32 cellular contexts compared by ENCODE assay signal in the genomic region with DNA sequence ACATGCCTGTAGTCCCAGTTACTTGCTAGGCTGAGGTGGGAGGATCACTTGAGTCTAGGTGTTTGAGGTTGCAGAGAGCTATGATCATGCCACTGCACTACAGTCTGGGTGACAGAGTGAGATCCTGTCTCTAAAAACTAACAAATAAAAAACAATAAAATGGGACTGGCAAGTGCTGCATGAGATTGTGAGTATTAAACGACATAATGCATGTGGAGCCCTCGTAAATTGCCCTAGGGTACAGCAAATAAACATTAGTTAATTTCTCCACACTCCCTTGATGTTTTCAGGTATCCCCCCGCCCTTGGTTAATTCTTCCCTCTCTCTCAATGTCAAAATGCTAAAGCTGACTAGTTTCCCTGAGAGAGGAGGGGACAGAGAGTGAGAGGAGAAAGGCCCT.
"Had no signal": no experiment of that assay in that cellular context is flagged by ENCODE, and none has a peak within 500 bp of the region (broad histone marks: within the 10 kb centered on the region; RNA-seq: fewer than 3 reads in every experiment).

No MANE protein-coding gene starts in this region.

- H3K36me3 ChIP-seq: adrenal gland, esophagus muscularis mucosa, gastrocnemius medialis, heart left ventricle had no signal

- DNase-seq: activated CD4-positive, alpha-beta memory T cell treated with anti-CD3 and anti-CD28 coated beads, Interleukin-2, amount 10 ng/mL, durations not matched to agents 7 days and 5 days; activated CD4-positive, alpha-beta T cell treated with anti-CD3 and anti-CD28 coated beads for 1 hour; activated CD4-positive, alpha-beta T cell treated with anti-CD3 and anti-CD28 coated beads for 4 hours; activated CD4-positive, alpha-beta T cell treated with anti-CD3 and anti-CD28 coated beads, Interleukin-2, amount 10 ng/mL, durations not matched to agents 7 days and 5 days; activated CD4-positive, alpha-beta T cell treated with anti-CD3 and anti-CD28 coated beads, Interleukin-2, amount 50 U/mL, for 4 hours; activated CD8-positive, alpha-beta memory T cell treated with anti-CD3 and anti-CD28 coated beads, Interleukin-2, amount 10 ng/mL, durations not matched to agents 7 days and 5 days; activated CD8-positive, alpha-beta memory T cell treated with anti-CD3 and anti-CD28 coated beads, Interleukin-2, amount 50 U/mL, for 4 hours; activated effector memory CD4-positive, alpha-beta T cell treated with anti-CD3 and anti-CD28 coated beads, Interleukin-2, amount 50 U/mL, for 16 hours; activated naive CD4-positive, alpha-beta T cell treated with anti-CD3 and anti-CD28 coated beads for 36 hours; activated naive CD8-positive, alpha-beta T cell treated with anti-CD3 and anti-CD28 coated beads for 36 hours; activated naive CD8-positive, alpha-beta T cell treated with anti-CD3 and anti-CD28 coated beads, Interleukin-2, amount 50 U/mL, for 24 hours; activated T-cell treated with anti-CD3 and anti-CD28 coated beads, Interleukin-2, amount 50 U/mL, for 1 hour; activated T-cell treated with anti-CD3 and anti-CD28 coated beads, Interleukin-2, amount 50 U/mL, for 48 hours; adrenal gland; amygdala; aorta; body of pancreas; caudate nucleus; dermis blood vessel endothelial cell; effector CD4-positive, alpha-beta T cell; effector memory CD8-positive, alpha-beta T cell; erythroblast; foreskin keratinocyte; gastrocnemius medialis; glutamatergic neuron; heart left ventricle; T-helper 2 cell had no signal

- H3K9me3 ChIP-seq: adrenal gland, body of pancreas, esophagus muscularis mucosa, gastrocnemius medialis, heart left ventricle had no signal

- H3K27me3 Mint-ChIP-seq: activated CD8-positive, alpha-beta memory T cell treated with anti-CD3 and anti-CD28 coated beads, Interleukin-2, amount 10 ng/mL, durations not matched to agents 7 days and 5 days; activated naive CD4-positive, alpha-beta T cell treated with anti-CD3 and anti-CD28 coated beads, Interleukin-2, amount 50 U/mL, for 24 hours; activated naive CD8-positive, alpha-beta T cell treated with anti-CD3 and anti-CD28 coated beads for 36 hours; activated naive CD8-positive, alpha-beta T cell treated with anti-CD3 and anti-CD28 coated beads, Interleukin-2, amount 50 U/mL, for 24 hours; effector memory CD8-positive, alpha-beta T cell had no signal

- H3K27me3 ChIP-seq: adrenal gland, body of pancreas, esophagus muscularis mucosa, foreskin keratinocyte, gastrocnemius medialis, heart left ventricle had no signal

- H3K27ac ChIP-seq: adrenal gland, body of pancreas, esophagus muscularis mucosa, foreskin keratinocyte, gastrocnemius medialis, heart left ventricle had no signal

- H3K4me3 Mint-ChIP-seq: activated CD4-positive, alpha-beta memory T cell treated with anti-CD3 and anti-CD28 coated beads, Interleukin-2, amount 10 ng/mL, durations not matched to agents 7 days and 5 days; activated CD4-positive, alpha-beta T cell treated with anti-CD3 and anti-CD28 coated beads, Interleukin-2, amount 10 ng/mL, durations not matched to agents 7 days and 5 days; activated CD8-positive, alpha-beta memory T cell treated with anti-CD3 and anti-CD28 coated beads, Interleukin-2, amount 10 ng/mL, durations not matched to agents 7 days and 5 days; activated naive CD4-positive, alpha-beta T cell treated with anti-CD3 and anti-CD28 coated beads for 36 hours; activated naive CD4-positive, alpha-beta T cell treated with anti-CD3 and anti-CD28 coated beads, Interleukin-2, amount 50 U/mL, for 24 hours; activated naive CD8-positive, alpha-beta T cell treated with anti-CD3 and anti-CD28 coated beads for 36 hours; activated naive CD8-positive, alpha-beta T cell treated with anti-CD3 and anti-CD28 coated beads, Interleukin-2, amount 50 U/mL, for 24 hours; activated T-helper 1 cell treated with anti-CD3 and anti-CD28 coated beads, Interleukin-12 subunit alpha, Interleukin-12 subunit beta, Interleukin-2, Interleukin-4 antibody, amounts not matched to agents 30 ng/mL and 10 ng/mL and 1 ng/mL, durations not matched to agents 14 hours and 24 hours and 36 hours; effector memory CD8-positive, alpha-beta T cell; WTC11 had no signal

- H3K9me3 Mint-ChIP-seq: activated CD4-positive, alpha-beta memory T cell treated with anti-CD3 and anti-CD28 coated beads, Interleukin-2, amount 10 ng/mL, durations not matched to agents 7 days and 5 days; activated CD4-positive, alpha-beta T cell treated with anti-CD3 and anti-CD28 coated beads, Interleukin-2, amount 10 ng/mL, durations not matched to agents 7 days and 5 days; activated naive CD4-positive, alpha-beta T cell treated with anti-CD3 and anti-CD28 coated beads for 36 hours; activated naive CD4-positive, alpha-beta T cell treated with anti-CD3 and anti-CD28 coated beads, Interleukin-2, amount 50 U/mL, for 24 hours; activated naive CD8-positive, alpha-beta T cell treated with anti-CD3 and anti-CD28 coated beads for 36 hours; activated naive CD8-positive, alpha-beta T cell treated with anti-CD3 and anti-CD28 coated beads, Interleukin-2, amount 50 U/mL, for 24 hours; activated T-helper 1 cell treated with anti-CD3 and anti-CD28 coated beads, Interleukin-12 subunit alpha, Interleukin-12 subunit beta, Interleukin-2, Interleukin-4 antibody, amounts not matched to agents 30 ng/mL and 10 ng/mL and 1 ng/mL, durations not matched to agents 14 hours and 24 hours and 36 hours; activated T-helper 2 cell treated with anti-CD3 and anti-CD28 coated beads, Interferon-gamma antibody, Interleukin-2, Interleukin-4, amounts not matched to agents 10 μg/mL and 5 μg/mL and 100 μg/mL, durations not matched to agents 14 hours and 24 hours and 36 hours; effector memory CD8-positive, alpha-beta T cell; WTC11 had no signal

- ATAC-seq: activated CD8-positive, alpha-beta memory T cell treated with anti-CD3 and anti-CD28 coated beads, Interleukin-2, amount 10 ng/mL, durations not matched to agents 7 days and 5 days; activated naive CD8-positive, alpha-beta T cell treated with anti-CD3 and anti-CD28 coated beads, Interleukin-2, amount 50 U/mL, for 24 hours; body of pancreas; effector memory CD8-positive, alpha-beta T cell; foreskin keratinocyte; gastrocnemius medialis; heart left ventricle; WTC11 had no signal

- H3K27ac Mint-ChIP-seq: activated CD4-positive, alpha-beta memory T cell treated with anti-CD3 and anti-CD28 coated beads, Interleukin-2, amount 10 ng/mL, durations not matched to agents 7 days and 5 days; activated CD4-positive, alpha-beta T cell treated with anti-CD3 and anti-CD28 coated beads, Interleukin-2, amount 10 ng/mL, durations not matched to agents 7 days and 5 days; activated CD8-positive, alpha-beta memory T cell treated with anti-CD3 and anti-CD28 coated beads, Interleukin-2, amount 10 ng/mL, durations not matched to agents 7 days and 5 days; activated naive CD4-positive, alpha-beta T cell treated with anti-CD3 and anti-CD28 coated beads for 36 hours; activated naive CD4-positive, alpha-beta T cell treated with anti-CD3 and anti-CD28 coated beads, Interleukin-2, amount 50 U/mL, for 24 hours; activated naive CD8-positive, alpha-beta T cell treated with anti-CD3 and anti-CD28 coated beads, Interleukin-2, amount 50 U/mL, for 24 hours; activated T-helper 1 cell treated with anti-CD3 and anti-CD28 coated beads, Interleukin-12 subunit alpha, Interleukin-12 subunit beta, Interleukin-2, Interleukin-4 antibody, amounts not matched to agents 30 ng/mL and 10 ng/mL and 1 ng/mL, durations not matched to agents 14 hours and 24 hours and 36 hours; activated T-helper 2 cell treated with anti-CD3 and anti-CD28 coated beads, Interferon-gamma antibody, Interleukin-2, Interleukin-4, amounts not matched to agents 10 μg/mL and 5 μg/mL and 100 μg/mL, durations not matched to agents 14 hours and 24 hours and 36 hours; effector memory CD8-positive, alpha-beta T cell; WTC11 had no signal

- H3K4me3 ChIP-seq: adrenal gland, body of pancreas, esophagus muscularis mucosa, gastrocnemius medialis, heart left ventricle had no signal

- H3K36me3 Mint-ChIP-seq: activated CD8-positive, alpha-beta memory T cell treated with anti-CD3 and anti-CD28 coated beads, Interleukin-2, amount 10 ng/mL, durations not matched to agents 7 days and 5 days; activated naive CD4-positive, alpha-beta T cell treated with anti-CD3 and anti-CD28 coated beads, Interleukin-2, amount 50 U/mL, for 24 hours; activated naive CD8-positive, alpha-beta T cell treated with anti-CD3 and anti-CD28 coated beads for 36 hours; WTC11 had no signal
